ENCODE assay signal across 19 cellular contexts in genomic region chr1:216430744-216431143, GRCh38. TPM values are rescaled to one million over a fixed set of nuclear protein-coding genes. Genes with fewer than 3 reads are reported as not detected.
"Had no signal": no experiment of that assay in that cellular context is flagged by ENCODE, and none has a peak within 500 bp of the region (broad histone marks: within the 10 kb centered on the region; RNA-seq: fewer than 3 reads in every experiment).

No MANE protein-coding gene starts in this region.

- H3K27ac Mint-ChIP-seq: naive B cell, nephron had no signal

- H3K36me3 Mint-ChIP-seq: naive B cell had no signal

- H3K4me3 Mint-ChIP-seq: endodermal cell, naive B cell, nephron had no signal

- ATAC-seq: left cardiac atrium, right cardiac atrium had no signal

- H3K9me3 Mint-ChIP-seq: endodermal cell, nephron had no signal

- DNase-seq: effector CD4-positive, alpha-beta T cell; endodermal cell; erythroblast; foreskin melanocyte; head of caudate nucleus; kidney; left cardiac atrium; mesendoderm; naive B cell; occipital lobe; right cardiac atrium; stimulated activated CD4-positive, alpha-beta T cell treated with anti-CD3 and anti-CD28 coated beads, Interleukin-2, amount 100 ng/mL, for 48 hours; stimulated activated naive CD4-positive, alpha-beta T cell treated with Interleukin-2 at 50 U/mL for 16 hours; trophoblast cell had no signal

- H3K4me1 Mint-ChIP-seq: nephron had no signal

- H3K27me3 Mint-ChIP-seq: naive B cell, progenitor cell of endocrine pancreas had no signal

RNA-seq across cellular contexts. Expression of gene USH2A, which starts 7.5 kb away (rescaled TPM):
- total RNA-seq: dermis microvascular lymphatic vessel endothelial cell, endothelial cell of umbilical vein, lung microvascular endothelial cell had no signal
